1 cellular context compared by ENCODE assay signal in genomic region chr4:140615451-140615850, GRCh38.
A peak's percentile ranks its signal among the peaks of the same experiment; 100 is the strongest.
TF ChIP-seq lines count a peak whose summit lies in the region.

No MANE protein-coding gene starts in this region.

TF ChIP-seq in HepG2, 621 proteins besides CTCF, POLR2A, EP300 and RAD21 (continued from another document and continues in another):
- TF ChIP-seq ZBTB25 (CRISPR knock-in tag; IDR thresholded peaks at IDR 0.05) = 0 out of 2 replicates have a peak, but pooled peaks have one; percentile 27
- no peak for TF ChIP-seq ZNF234 (CRISPR knock-in tag; conservative IDR thresholded peaks at IDR 0.05)
- no peak for TF ChIP-seq ZNF205 (CRISPR knock-in tag; IDR thresholded peaks at IDR 0.05)
- TF ChIP-seq ZBTB39 (CRISPR knock-in tag; IDR thresholded peaks at IDR 0.05) = no peak
- TF ChIP-seq BCL6 (CRISPR knock-in tag; IDR thresholded peaks at IDR 0.05) = peak; percentile 48
- TF ChIP-seq HES4 (CRISPR knock-in tag; IDR thresholded peaks at IDR 0.05; ENCODE audit: borderline replicate concordance) = no peak
- no peak for TF ChIP-seq PRDM15 (CRISPR knock-in tag; IDR thresholded peaks at IDR 0.05)
- TF ChIP-seq CREM (IDR thresholded peaks at IDR 0.05) = peak; percentile 62; the same call in 1 of the 2 replicates
- no peak for TF ChIP-seq CREM (CRISPR knock-in tag; IDR thresholded peaks at IDR 0.05)
- TF ChIP-seq MLXIP (CRISPR knock-in tag; IDR thresholded peaks at IDR 0.05; ENCODE audit: borderline replicate concordance) = no peak
- TF ChIP-seq ZNF12 (CRISPR knock-in tag; IDR thresholded peaks at IDR 0.05) = no peak
- TF ChIP-seq ZZZ3 (CRISPR knock-in tag; IDR thresholded peaks at IDR 0.05; ENCODE audit: borderline replicate concordance) = no peak
- TF ChIP-seq ATF4 (CRISPR knock-in tag; IDR thresholded peaks at IDR 0.05) = no peak
- no peak for TF ChIP-seq ZNF572 (CRISPR knock-in tag; IDR thresholded peaks at IDR 0.05)
- TF ChIP-seq ZNF142 (CRISPR knock-in tag; IDR thresholded peaks at IDR 0.05) = no peak
- no peak for TF ChIP-seq ZNF354B (CRISPR knock-in tag; IDR thresholded peaks at IDR 0.05)
- TF ChIP-seq ARNT2 (CRISPR knock-in tag; IDR thresholded peaks at IDR 0.05; ENCODE audit: low read depth) = no peak
- peak; percentile 69 for TF ChIP-seq CEBPG (CRISPR knock-in tag; IDR thresholded peaks at IDR 0.05)
- TF ChIP-seq ATF7 (IDR thresholded peaks at IDR 0.05) = no peak
- no peak for TF ChIP-seq ATF7 (CRISPR knock-in tag; IDR thresholded peaks at IDR 0.05)
- peak; percentile 70 for TF ChIP-seq SOX5 (CRISPR knock-in tag; IDR thresholded peaks at IDR 0.05; ENCODE audit: borderline replicate concordance)
- TF ChIP-seq ZNF670 (CRISPR knock-in tag; IDR thresholded peaks at IDR 0.05; ENCODE audit: borderline replicate concordance) = no peak
- TF ChIP-seq TFE3 (CRISPR knock-in tag; IDR thresholded peaks at IDR 0.05) = no peak
- TF ChIP-seq ZNF652 (CRISPR knock-in tag; IDR thresholded peaks at IDR 0.05; ENCODE audit: borderline replicate concordance, low read depth) = no peak
- TF ChIP-seq ZFP82 (CRISPR knock-in tag; IDR thresholded peaks at IDR 0.05; ENCODE audit: borderline replicate concordance) = no peak
- peak; percentile 50; the same call in 1 of the 2 replicates for TF ChIP-seq HDAC2 (CRISPR knock-in tag; IDR thresholded peaks at IDR 0.05)
- TF ChIP-seq NR2C2 (CRISPR knock-in tag; IDR thresholded peaks at IDR 0.05; ENCODE audit: borderline replicate concordance) = peak; percentile 20; the same call in 1 of the 2 replicates
- TF ChIP-seq SOX13 (IDR thresholded peaks at IDR 0.05) = peak; percentile 64; the same call in 1 of the 2 replicates
- peak in 1 of 2 experiments; percentile 80; a peak in 2 of 4 replicates for TF ChIP-seq SOX13 (CRISPR knock-in tag; conservative IDR thresholded peaks at IDR 0.05 in 1 of 2, IDR thresholded peaks at IDR 0.05 in 1 of 2)
- no peak for TF ChIP-seq ZNF333 (CRISPR knock-in tag; IDR thresholded peaks at IDR 0.05; ENCODE audit: borderline replicate concordance)
- TF ChIP-seq HMGA1 (CRISPR knock-in tag; conservative IDR thresholded peaks at IDR 0.05) = no peak
- TF ChIP-seq ZNF101 (CRISPR knock-in tag; IDR thresholded peaks at IDR 0.05; ENCODE audit: borderline replicate concordance, low read depth) = no peak
- TF ChIP-seq HNF4G (IDR thresholded peaks at IDR 0.05; ENCODE audit: borderline replicate concordance, low read depth, low read length) = 0 out of 2 replicates have a peak, but pooled peaks have one; percentile 2
- TF ChIP-seq HNF4G (CRISPR knock-in tag; IDR thresholded peaks at IDR 0.05; ENCODE audit: borderline replicate concordance, low read depth) = no peak
- peak; percentile 77 for TF ChIP-seq PPARG (CRISPR knock-in tag; conservative IDR thresholded peaks at IDR 0.05)
- peak; percentile 61; the same call in 1 of the 2 replicates for TF ChIP-seq GATA4 (IDR thresholded peaks at IDR 0.05; ENCODE audit: borderline replicate concordance, low read depth)
- 0 out of 2 replicates have a peak, but pooled peaks have one; percentile 24 for TF ChIP-seq KMT2B (CRISPR knock-in tag; IDR thresholded peaks at IDR 0.05)
- no peak for TF ChIP-seq ZNF367 (CRISPR knock-in tag; IDR thresholded peaks at IDR 0.05; ENCODE audit: borderline replicate concordance)
- TF ChIP-seq NFKB2 (CRISPR knock-in tag; IDR thresholded peaks at IDR 0.05; ENCODE audit: borderline replicate concordance) = no peak
- no peak for TF ChIP-seq CREBL2 (CRISPR knock-in tag; IDR thresholded peaks at IDR 0.05; ENCODE audit: borderline replicate concordance)
- TF ChIP-seq ZNF225 (CRISPR knock-in tag; IDR thresholded peaks at IDR 0.05) = no peak
- TF ChIP-seq CHD2 (IDR thresholded peaks at IDR 0.05; ENCODE audit: low read depth, low read length) = no peak
- 0 out of 2 replicates have a peak, but pooled peaks have one; percentile 23 for TF ChIP-seq ZGPAT (CRISPR knock-in tag; IDR thresholded peaks at IDR 0.05)
- TF ChIP-seq SETDB1 (CRISPR knock-in tag; IDR thresholded peaks at IDR 0.05; ENCODE audit: borderline replicate concordance) = no peak
